12 cellular contexts compared by ENCODE assay signal in genomic region chr19:11361037-11361770, GRCh38. TPM values are rescaled to one million over a fixed set of nuclear protein-coding genes. Genes with fewer than 3 reads are reported as not detected.
DNase-seq lines count a peak whose midpoint lies in the region; ATAC-seq and TF ChIP-seq lines count a peak whose summit lies in the region.
"Had no signal": no experiment of that assay in that cellular context is flagged by ENCODE, and none has a peak within 500 bp of the region (broad histone marks: within the 10 kb centered on the region; RNA-seq: fewer than 3 reads in every experiment).

No MANE protein-coding gene starts in this region.

- 66 to 71% methylated on average over 43 of the region's 43 CpGs for WGBS in aorta, 2 donors

- H3K27me3 ChIP-seq in left lung = no peaks in the 10 kb centered on the region
- no peaks in the 10 kb centered on the region for H3K27me3 ChIP-seq in aorta (ENCODE audit: control insufficient read depth in 1 of 2, insufficient read depth in 2 of 2, low read length in 1 of 2)
- H3K27me3 ChIP-seq in effector memory CD4-positive, alpha-beta T cell (replicated peaks; ENCODE audit: control insufficient read depth, insufficient read depth, low read length, poor library complexity, severe bottlenecking) = no peaks in the 10 kb centered on the region
- H3K27me3 ChIP-seq: BLaER1 treated with 17β-estradiol and CSF1 and Interleukin-3, amounts not matched to agents 10 nM and 100 nM had no signal

- peaks cover 0 to 7% of the 10 kb centered on the region in 2 donors for H3K4me1 ChIP-seq in left lung
- H3K4me1 ChIP-seq in aorta (ENCODE audit: control insufficient read depth in 1 of 2, insufficient read depth in 2 of 2, low read length in 2 of 2) = no peaks in the 10 kb centered on the region
- H3K4me1 ChIP-seq in effector memory CD4-positive, alpha-beta T cell (ENCODE audit: control insufficient read depth, insufficient read depth, low read length, poor library complexity, severe bottlenecking) = no peaks in the 10 kb centered on the region

- ATAC-seq in Right ventricle myocardium inferior (no peak), left lung (peak; percentile 89), aorta (ENCODE audit: low FRiP score) (peak; percentile 3), HG02588 (IDR thresholded peaks at IDR 0.05; ENCODE audit: unreplicated experiment) (no peak)

- no peaks in the 10 kb centered on the region for H3K9me3 ChIP-seq in left lung
- no peaks in the 10 kb centered on the region for H3K9me3 ChIP-seq in aorta (ENCODE audit: control insufficient read depth, low read length)
- no peaks in the 10 kb centered on the region for H3K9me3 ChIP-seq in effector memory CD4-positive, alpha-beta T cell (ENCODE audit: control insufficient read depth, low read length)
- H3K9me3 ChIP-seq: BLaER1 treated with 17β-estradiol and CSF1 and Interleukin-3, amounts not matched to agents 10 nM and 100 nM had no signal

- H3K36me3 ChIP-seq in left lung = peaks cover 0 to 66% of the 10 kb centered on the region in 2 donors
- peaks cover 0 to 8% of the 10 kb centered on the region in 2 donors for H3K36me3 ChIP-seq in aorta (ENCODE audit: control insufficient read depth in 1 of 2, insufficient read depth in 2 of 2, low read length in 1 of 2)
- peaks cover 2% of the 10 kb centered on the region for H3K36me3 ChIP-seq in effector memory CD4-positive, alpha-beta T cell (ENCODE audit: control insufficient read depth, insufficient read depth, low read length)

- intact Hi-C loops in Right ventricle myocardium inferior (cut with DNase I) = no loop called here
- intact Hi-C loops in cardiac septum (cut with DNase I) = no loop called here
- intact Hi-C loops in left lung (cut with DNase I) = no loop called here
- intact Hi-C loops in aorta (cut with DNase I) = no loop called here

- H3K27ac ChIP-seq in left lung (no peak overlapping the region), aorta (ENCODE audit: low read depth in 1 of 2, low read length in 2 of 2) (no peak overlapping the region)
- no peak overlapping the region for H3K27ac ChIP-seq in effector memory CD4-positive, alpha-beta T cell (ENCODE audit: insufficient read depth, low read length, poor library complexity, severe bottlenecking)
- H3K27ac ChIP-seq: BLaER1 treated with 17β-estradiol and CSF1 and Interleukin-3, amounts not matched to agents 10 nM and 100 nM had no signal

- DNase-seq in Right ventricle myocardium inferior (ENCODE audit: missing footprints) (peak; percentile 68), cardiac septum (ENCODE audit: low spot score) (no peak), cerebellum (ENCODE audit: low spot score) (peak; percentile 50), left lung (peak; percentile 66 to 90), aorta (no peak), ureter (ENCODE audit: low spot score) (no peak)
- DNase-seq in effector memory CD4-positive, alpha-beta T cell = no peak
- DNase-seq: activated CD4-positive, CD25-positive, alpha-beta regulatory T cell treated with anti-CD3 and anti-CD28 coated beads, Interleukin-2, amount 50 U/mL, for 72 hours; mesenchymal stem cell; NCI-H1048 had no signal

- TF ChIP-seq CTCF in left lung (IDR thresholded peaks at IDR 0.05) = no peak

- peak overlapping the region in 1 of 2 donors; percentile 11 for H3K4me3 ChIP-seq in left lung
- no peak overlapping the region for H3K4me3 ChIP-seq in aorta (ENCODE audit: low read length in 2 of 2)
- H3K4me3 ChIP-seq in effector memory CD4-positive, alpha-beta T cell (ENCODE audit: insufficient read depth, low read depth, low read length, poor library complexity, severe bottlenecking) = no peak overlapping the region
- H3K4me3 ChIP-seq: BLaER1 treated with 17β-estradiol and CSF1 and Interleukin-3, amounts not matched to agents 10 nM and 100 nM had no signal

RNA-seq across cellular contexts. Expression of gene PLPPR2, which starts 6.0 kb away (rescaled TPM):
- 17.7 TPM for total RNA-seq in Right ventricle myocardium inferior
- total RNA-seq in cardiac septum = 19.3 TPM
- 23.7 TPM for total RNA-seq in cerebellum
- total RNA-seq in left lung = 10 to 100 TPM; 31.0 to 36.3 TPM
- 10 to 100 TPM; 36.4 to 37.4 TPM for total RNA-seq in aorta
- polyA plus RNA-seq in aorta = 10 to 100 TPM; 11.4 to 41.0 TPM
- 25.5 TPM for total RNA-seq in ureter

RNA-seq across cellular contexts. Expression of gene SWSAP1, which starts 13.3 kb away (rescaled TPM):
- total RNA-seq in Right ventricle myocardium inferior (1.9 TPM), cardiac septum (1.3 TPM), cerebellum (0.64 TPM), left lung (1 to 10 TPM; 3.1 to 3.2 TPM), aorta (1 to 10 TPM; 1.5 to 1.7 TPM), ureter (4.3 TPM)
- 1 to 10 TPM in 1 of 2 donors, under 1 TPM in 1; 0.50 to 5.7 TPM for polyA plus RNA-seq in aorta

RNA-seq across cellular contexts. Expression of gene CCDC159, which starts 14.9 kb away (rescaled TPM):
- 17.1 TPM for total RNA-seq in Right ventricle myocardium inferior
- total RNA-seq in cardiac septum = 24.2 TPM
- total RNA-seq in cerebellum = 7.5 TPM
- 10 to 100 TPM; 29.9 to 32.8 TPM for total RNA-seq in left lung
- 10 to 100 TPM; 18.0 to 44.4 TPM for total RNA-seq in aorta
- polyA plus RNA-seq in aorta = 100 to 1,000 TPM in 1 of 2 donors, 10 to 100 TPM in 1; 28.3 to 111 TPM
- 44.4 TPM for total RNA-seq in ureter

RNA-seq across cellular contexts. Expression of gene TMEM205, which starts 15.1 kb away (rescaled TPM):
- total RNA-seq in Right ventricle myocardium inferior (106 TPM), cardiac septum (75.7 TPM), cerebellum (20.5 TPM), left lung (10 to 100 TPM; 71.4 to 88.0 TPM), aorta (10 to 100 TPM; 36.2 to 50.7 TPM), ureter (185 TPM)
- 100 to 1,000 TPM in 1 of 2 donors, 10 to 100 TPM in 1; 25.5 to 119 TPM for polyA plus RNA-seq in aorta

RNA-seq across cellular contexts. Expression of gene RAB3D, which starts 21.7 kb away (rescaled TPM):
- total RNA-seq in Right ventricle myocardium inferior = 9.4 TPM
- total RNA-seq in cardiac septum = 7.4 TPM
- 17.7 TPM for total RNA-seq in cerebellum
- 10 to 100 TPM; 65.4 to 71.6 TPM for total RNA-seq in left lung
- total RNA-seq in aorta = 10 to 100 TPM; 26.7 to 32.7 TPM
- polyA plus RNA-seq in aorta = 1 to 10 TPM; 3.0 to 7.1 TPM
- total RNA-seq in ureter = 58.1 TPM

Comparison
In these comparisons a context has a peak if more than half of its experiments do, and no peak if none do; other contexts are left out.
1. DNase-seq: peak in Right ventricle myocardium inferior (single experiment), cerebellum (single experiment) and left lung (2 of 2); none in cardiac septum (single experiment), aorta (0 of 2), ureter (single experiment) and effector memory CD4-positive, alpha-beta T cell (0 of 3).
2. ATAC-seq: peak in left lung (single experiment) and aorta (single experiment); none in Right ventricle myocardium inferior (single experiment) and HG02588 (single experiment).